8 cellular contexts compared by ENCODE assay signal in the genomic region with DNA sequence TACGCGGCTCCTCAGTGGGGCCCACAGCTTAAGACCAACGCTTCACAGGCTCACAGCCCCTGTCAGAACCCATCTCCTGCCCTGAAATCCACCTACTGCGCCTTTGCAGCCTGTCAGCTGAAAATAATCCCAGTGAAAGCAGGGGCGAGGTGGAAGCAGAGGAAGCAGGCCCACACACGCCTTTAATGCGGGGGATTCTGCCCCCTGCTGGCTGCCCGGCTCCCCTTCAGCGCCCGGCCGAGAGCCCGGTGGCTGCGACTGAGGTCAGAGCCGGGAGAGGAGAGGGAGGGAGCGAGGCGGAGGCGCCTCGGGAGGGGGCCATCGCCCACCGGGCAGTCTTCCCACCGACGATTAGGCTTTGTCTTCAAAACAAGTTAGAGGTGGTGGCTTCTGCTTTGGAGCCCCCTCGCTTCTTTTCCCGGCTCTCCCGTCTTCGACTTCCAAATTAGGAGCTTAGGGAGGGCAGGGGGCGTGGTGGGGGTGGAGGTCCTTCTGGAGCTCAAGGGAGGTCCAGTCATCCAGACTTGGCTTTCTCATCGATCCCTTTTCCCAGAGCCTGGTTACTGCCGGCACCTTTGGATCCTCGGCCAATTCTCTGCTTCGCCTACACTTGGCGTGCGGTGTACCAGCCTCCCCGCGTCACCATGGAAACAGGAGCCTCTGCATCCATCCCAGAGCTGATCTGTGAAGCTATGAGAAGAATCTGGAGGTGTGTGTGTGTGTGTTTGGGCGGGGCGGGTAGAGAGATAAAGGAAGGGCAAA. TPM values are rescaled to one million over a fixed set of nuclear protein-coding genes. Genes with fewer than 3 reads are reported as not detected.
DNase-seq lines count a peak whose midpoint lies in the region; ATAC-seq and TF ChIP-seq lines count a peak whose summit lies in the region.

No MANE protein-coding gene starts in this region.

- H3K36me3 ChIP-seq in RWPE2 (ENCODE audit: low read depth): no peaks in the 10 kb centered on the region
- H3K36me3 ChIP-seq in neural progenitor cell: no peaks in the 10 kb centered on the region

- ATAC-seq in GM18867 (IDR thresholded peaks at IDR 0.05; ENCODE audit: unreplicated experiment) (peak; percentile 72), RWPE2 (ENCODE audit: low read depth) (peak; percentile 94), foreskin keratinocyte (peak; percentile 91)
- ATAC-seq in stimulated activated naive CD8-positive, alpha-beta T cell treated with anti-CD3 and anti-CD28 coated beads, Interleukin-15, Interleukin-2, amounts not matched to agents 100 U/mL and 50 U/mL, for 24 hours: peak; percentile 96

- no peaks in the 10 kb centered on the region for H3K79me2 ChIP-seq in neural progenitor cell (ENCODE audit: low read depth)

- H3K4me2 ChIP-seq in neural progenitor cell: peak overlapping the region; percentile 83

- no peak overlapping the region for H3K4me3 ChIP-seq in RWPE2 (ENCODE audit: severe bottlenecking)
- peak overlapping the region; percentile 54 for H3K4me3 ChIP-seq in neural progenitor cell

- H3K4me1 ChIP-seq in RWPE2 (ENCODE audit: insufficient read depth, poor library complexity, severe bottlenecking): peaks cover 3% of the 10 kb centered on the region
- H3K4me1 ChIP-seq in foreskin keratinocyte: peaks cover 5% of the 10 kb centered on the region
- H3K4me1 ChIP-seq in neural progenitor cell: peaks cover 5% of the 10 kb centered on the region

- no peak overlapping the region for H3K27ac ChIP-seq in 22Rv1
- no peak overlapping the region for H3K27ac ChIP-seq in RWPE2 (ENCODE audit: poor library complexity, severe bottlenecking)
- H3K27ac ChIP-seq in foreskin keratinocyte: no peak overlapping the region
- H3K27ac ChIP-seq in neural progenitor cell: no peak overlapping the region

- H4K20me1 ChIP-seq in neural progenitor cell (ENCODE audit: low read depth): no peaks in the 10 kb centered on the region

- TF ChIP-seq CTCF in 22Rv1 (IDR thresholded peaks at IDR 0.05): peak; percentile 100
- peak; percentile 73 for TF ChIP-seq CTCF in LNCAP (IDR thresholded peaks at IDR 0.05)
- TF ChIP-seq CTCF in RWPE2 (IDR thresholded peaks at IDR 0.05; ENCODE audit: poor library complexity, severe bottlenecking): peak; percentile 86
- TF ChIP-seq CTCF in foreskin keratinocyte (conservative IDR thresholded peaks at IDR 0.05): peak; percentile 97
- peak; percentile 99 for TF ChIP-seq CTCF in neural progenitor cell (IDR thresholded peaks at IDR 0.05)

- no peaks in the 10 kb centered on the region for H3K9me3 Mint-ChIP-seq in neural progenitor cell

- peaks cover 16% of the 10 kb centered on the region for H3F3A ChIP-seq in neural progenitor cell (ENCODE audit: low read depth)

- H3K27me3 ChIP-seq in RWPE2 (ENCODE audit: insufficient read depth, poor library complexity, severe bottlenecking) (peaks cover 15% of the 10 kb centered on the region), foreskin keratinocyte (peaks cover 30% of the 10 kb centered on the region), neural progenitor cell (peaks cover 12% of the 10 kb centered on the region)

- H3K4me1 Mint-ChIP-seq in neural progenitor cell: peaks cover 28% of the 10 kb centered on the region

- H3K27ac Mint-ChIP-seq in neural progenitor cell: no peak overlapping the region

- DNase-seq in RWPE2 (ENCODE audit: low spot score): no peak
- DNase-seq in activated effector memory CD4-positive, alpha-beta T cell treated with Interleukin-2 at 50 U/mL for 16 hours: peak; percentile 60
- DNase-seq in foreskin keratinocyte: peak in 1 of 2 donors; percentile 43
- peak; percentile 94 for DNase-seq in neural progenitor cell (ENCODE audit: low spot score)
- DNase-seq in stimulated activated naive CD8-positive, alpha-beta T cell treated with anti-CD3 and anti-CD28 coated beads, Interleukin-15, Interleukin-2, amounts not matched to agents 100 U/mL and 50 U/mL, for 24 hours: peak; percentile 86

- peaks cover 5% of the 10 kb centered on the region for H3K27me3 Mint-ChIP-seq in neural progenitor cell (ENCODE audit: insufficient read depth, low read depth)

- no peak overlapping the region for H3K9ac ChIP-seq in neural progenitor cell

- H3K9me3 ChIP-seq in RWPE2 (ENCODE audit: severe bottlenecking): no peaks in the 10 kb centered on the region
- H3K9me3 ChIP-seq in neural progenitor cell (ENCODE audit: low read depth): no peaks in the 10 kb centered on the region

- H3K4me3 Mint-ChIP-seq in neural progenitor cell: peak overlapping the region; percentile 76

- H2AFZ ChIP-seq in neural progenitor cell (replicated peaks): peak overlapping the region; percentile 86

- H3K36me3 Mint-ChIP-seq in neural progenitor cell: no peaks in the 10 kb centered on the region

RNA-seq across cellular contexts. Expression of a gene that starts 25.2 kb away (rescaled TPM):
- total RNA-seq in foreskin keratinocyte (0.07 and 0.11 TPM in 2 replicates), neural progenitor cell (ENCODE audit: low replicate concordance) (9.8 and 16.7 TPM in 2 replicates)
- polyA plus RNA-seq in foreskin keratinocyte: 0.10 and 0.11 TPM in 2 replicates

RNA-seq across cellular contexts. Expression of a gene that starts 34.5 kb away (rescaled TPM):
- total RNA-seq in foreskin keratinocyte: 29.4 and 31.8 TPM in 2 replicates
- polyA plus RNA-seq in foreskin keratinocyte: 43.1 and 43.4 TPM in 2 replicates
- total RNA-seq in neural progenitor cell (ENCODE audit: low replicate concordance): 12.6 and 18.2 TPM in 2 replicates

RNA-seq across cellular contexts. Expression of a gene that starts 38.9 kb away (rescaled TPM):
- total RNA-seq in foreskin keratinocyte: 75.8 and 81.9 TPM in 2 replicates
- 43.2 and 49.7 TPM in 2 replicates for polyA plus RNA-seq in foreskin keratinocyte
- 95.6 and 109 TPM in 2 replicates for total RNA-seq in neural progenitor cell (ENCODE audit: low replicate concordance)
